Comparison of ENCODE assay signal across 9 cellular contexts in genomic region chr3:15107075-15107947, GRCh38.
"Had no signal": no experiment of that assay in that cellular context is flagged by ENCODE, and none has a peak within 500 bp of the region (broad histone marks: within the 10 kb centered on the region; RNA-seq: fewer than 3 reads in every experiment).

No MANE protein-coding gene starts in this region.

- H3K4me1 Mint-ChIP-seq: activated CD4-positive, alpha-beta T cell treated with anti-CD3 and anti-CD28 coated beads for 36 hours had no signal

- H3K36me3 ChIP-seq: esophagus muscularis mucosa had no signal

- H3K4me3 Mint-ChIP-seq: activated CD4-positive, alpha-beta memory T cell treated with anti-CD3 and anti-CD28 coated beads, Interleukin-2, amount 10 ng/mL, durations not matched to agents 7 days and 5 days; activated CD4-positive, alpha-beta T cell treated with anti-CD3 and anti-CD28 coated beads for 36 hours; naive thymus-derived CD8-positive, alpha-beta T cell had no signal

- H3K36me3 Mint-ChIP-seq: naive thymus-derived CD8-positive, alpha-beta T cell had no signal

- H3K27me3 ChIP-seq: esophagus muscularis mucosa had no signal

- FAIRE-seq: bronchial epithelial cell, endometrium had no signal

- H3K27ac ChIP-seq: esophagus muscularis mucosa had no signal

- H3K4me3 ChIP-seq: esophagus muscularis mucosa, lung, mucosa of descending colon had no signal

- H3K9me3 ChIP-seq: esophagus muscularis mucosa, mucosa of descending colon had no signal

- H3K27ac Mint-ChIP-seq: activated CD4-positive, alpha-beta memory T cell treated with anti-CD3 and anti-CD28 coated beads, Interleukin-2, amount 10 ng/mL, durations not matched to agents 7 days and 5 days; activated CD4-positive, alpha-beta T cell treated with anti-CD3 and anti-CD28 coated beads for 36 hours; progenitor cell of endocrine pancreas had no signal

- H3K9me3 Mint-ChIP-seq: activated CD4-positive, alpha-beta memory T cell treated with anti-CD3 and anti-CD28 coated beads, Interleukin-2, amount 10 ng/mL, durations not matched to agents 7 days and 5 days; naive thymus-derived CD8-positive, alpha-beta T cell had no signal
